In the genomic region with DNA sequence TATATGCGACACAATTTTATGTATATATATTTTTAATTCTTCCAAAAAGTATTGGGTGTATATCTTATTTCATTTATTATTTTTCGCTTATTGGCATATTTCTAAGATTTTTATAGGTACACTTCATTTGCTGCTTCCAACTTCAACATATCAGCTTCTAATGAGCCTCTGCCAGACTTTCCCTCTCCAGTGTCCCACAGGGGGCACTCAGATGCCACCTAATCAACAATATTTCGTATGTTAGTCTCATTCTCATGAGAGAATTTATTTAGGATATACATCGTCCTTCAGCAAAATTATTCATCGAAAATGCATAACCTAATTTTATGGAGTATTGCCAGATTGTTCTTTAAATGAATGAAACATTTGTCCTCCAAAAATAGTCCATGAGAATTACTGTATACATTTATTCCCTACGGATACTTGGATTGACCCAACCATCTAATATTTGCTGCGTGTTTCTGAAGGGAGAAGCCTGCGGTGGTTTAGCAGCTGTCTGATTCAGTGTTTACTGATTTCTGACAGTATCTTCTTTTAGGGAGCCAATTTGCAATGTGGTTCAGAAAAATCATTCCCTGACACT, we compare ENCODE assay signal across 8 cellular contexts.
DNase-seq lines count a peak whose midpoint lies in the region; ATAC-seq, FAIRE-seq and TF ChIP-seq lines count a peak whose summit lies in the region.

No MANE protein-coding gene starts in this region.

- no peak overlapping the region for H3K9ac ChIP-seq in keratinocyte (ENCODE audit: control insufficient read depth, extremely low read depth, insufficient read depth, low read length)

- TF ChIP-seq CTCF in GM06990 (IDR thresholded peaks at IDR 0.05; ENCODE audit: insufficient read depth, low read length, poor library complexity, severe bottlenecking) (peak; percentile 45), keratinocyte (optimal IDR thresholded peaks at IDR 0.05 in 1 of 3, IDR thresholded peaks at IDR 0.05 in 1 of 3, conservative IDR thresholded peaks at IDR 0.05 in 1 of 3; ENCODE audit: extremely low read depth in 1 of 3, insufficient read depth in 2 of 3, low read length in 3 of 3) (peak; percentile 22 to 50 (median 47)), tibial nerve (IDR thresholded peaks at IDR 0.05) (peak; percentile 23 to 41 (median 38))

- TF ChIP-seq EP300 in tibial nerve (IDR thresholded peaks at IDR 0.05): no peak

- H3K27me3 ChIP-seq in GM06990 (replicated peaks; ENCODE audit: control insufficient read depth, insufficient read depth, low read length): no peaks in the 10 kb centered on the region
- peaks cover 4% of the 10 kb centered on the region for H3K27me3 ChIP-seq in keratinocyte (ENCODE audit: control insufficient read depth, extremely low read depth, insufficient read depth, low read length)
- no peaks in the 10 kb centered on the region for H3K27me3 ChIP-seq in tibial nerve

- H3K4me1 ChIP-seq in keratinocyte (ENCODE audit: control insufficient read depth, extremely low read depth, insufficient read depth, low read length) (no peaks in the 10 kb centered on the region), tibial nerve (peaks cover 0 to 8% (median 0%) of the 10 kb centered on the region in 4 donors)

- in situ Hi-C loops in ACHN (cut with HindIII; ENCODE audit: low pct_ligation_motif_present, low pct_unique_long_range_greater_than_20kb, low sequenced_read_pairs): no loop called here

- no peak overlapping the region for H3K4me2 ChIP-seq in keratinocyte (ENCODE audit: control insufficient read depth, extremely low read depth, insufficient read depth, low read depth, low read length)

- no peak for TF ChIP-seq POLR2A in tibial nerve (IDR thresholded peaks at IDR 0.05)

- FAIRE-seq in keratinocyte (lab: Jason Lieb, UNC): no peak

- dilution Hi-C loops in keratinocyte (cut with MboI; ENCODE audit: extremely low pct_ligation_motif_present, low sequenced_read_pairs): no loop called here

- no peak overlapping the region for H2AFZ ChIP-seq in keratinocyte (ENCODE audit: control insufficient read depth, low read length)

- H3K9me3 ChIP-seq in keratinocyte (ENCODE audit: control insufficient read depth, low read depth, low read length) (no peaks in the 10 kb centered on the region), tibial nerve (no peaks in the 10 kb centered on the region)

- no peak for ATAC-seq in GM18520 (IDR thresholded peaks at IDR 0.05; ENCODE audit: unreplicated experiment)
- no peak for ATAC-seq in GM21423 (IDR thresholded peaks at IDR 0.05; ENCODE audit: unreplicated experiment)

- no peaks in the 10 kb centered on the region for H3K36me3 ChIP-seq in GM06990 (ENCODE audit: control insufficient read depth, insufficient read depth, low read length)
- H3K36me3 ChIP-seq in keratinocyte (ENCODE audit: control insufficient read depth in 2 of 2, extremely low read depth in 1 of 2, insufficient read depth in 2 of 2, low read length in 2 of 2): no peaks in the 10 kb centered on the region
- no peaks in the 10 kb centered on the region for H3K36me3 ChIP-seq in tibial nerve

- H3K4me3 ChIP-seq in GM06990 (replicated peaks; ENCODE audit: low read depth, low read length): no peak overlapping the region
- H3K4me3 ChIP-seq in keratinocyte (ENCODE audit: control insufficient read depth in 2 of 3, extremely low read depth in 1 of 3, insufficient read depth in 2 of 3, low read depth in 1 of 3, low read length in 3 of 3): no peak overlapping the region
- no peak overlapping the region for H3K4me3 ChIP-seq in tibial nerve

- 52 to 54% methylated on average over 8 of the region's 8 CpGs for WGBS in tibial nerve, 2 donors

- H3K79me2 ChIP-seq in keratinocyte (ENCODE audit: control insufficient read depth, insufficient read depth, low read length): no peaks in the 10 kb centered on the region

- H3K27ac ChIP-seq in keratinocyte (ENCODE audit: control insufficient read depth, insufficient read depth, low read length): no peak overlapping the region
- no peak overlapping the region for H3K27ac ChIP-seq in tibial nerve

- peak; percentile 51 for DNase-seq in ACHN
- no peak for DNase-seq in GM06990 (ENCODE audit: extremely low read depth, insufficient read length)
- peak; percentile 7 for DNase-seq in NCI-H345 treated with DMSO at 0.1 percent for 48 hours (lab: John Stamatoyannopoulos, UW; ENCODE audit: unreplicated experiment)
- DNase-seq in activated T-cell treated with anti-CD3 and anti-CD28 coated beads for 48 hours (ENCODE audit: low read depth): peak; percentile 9
- DNase-seq in keratinocyte (ENCODE audit: low read depth, low spot score): no peak
- DNase-seq in tibial nerve (ENCODE audit: low spot score in 2 of 2): peak in 1 of 2 donors; percentile 32

- no peaks in the 10 kb centered on the region for H3K9me1 ChIP-seq in keratinocyte (ENCODE audit: control insufficient read depth, extremely low read depth, insufficient read depth, low read length)

- no peaks in the 10 kb centered on the region for H4K20me1 ChIP-seq in keratinocyte (ENCODE audit: control insufficient read depth, extremely low read depth, insufficient read depth, low read length)

Comparison
In these comparisons a context has a peak if more than half of its experiments do, and no peak if none do; other contexts are left out.
1. DNase-seq: peak in ACHN (single experiment), NCI-H345 treated with DMSO at 0.1 percent for 48 hours (single experiment) and activated T-cell treated with anti-CD3 and anti-CD28 coated beads for 48 hours (single experiment); none in GM06990 (single experiment) and keratinocyte (single experiment).
2. Peak in every context shown above with its lines, with median percentiles within 50 percentile points of each other: CTCF ChIP-seq.